Comparison of ENCODE assay signal across 15 cellular contexts in the genomic region with DNA sequence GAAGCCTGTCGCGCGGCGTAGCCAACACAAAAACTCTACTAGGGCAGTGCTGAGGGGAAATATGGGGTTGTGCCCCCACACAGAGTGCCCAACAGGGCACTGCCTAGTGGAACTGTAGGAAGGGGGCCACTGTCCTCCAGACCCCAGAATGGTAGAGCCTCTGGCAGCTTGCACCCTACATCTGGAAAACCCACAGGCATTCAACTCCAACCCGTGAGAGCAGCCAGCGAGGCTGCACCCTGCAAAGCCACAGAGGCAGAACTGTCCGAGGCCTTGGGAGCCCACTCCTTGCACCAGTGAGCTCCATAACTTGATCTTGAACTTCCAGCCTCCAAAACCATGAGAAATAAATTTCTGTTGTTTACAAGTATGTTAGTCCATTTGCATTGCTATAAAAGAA. TPM values are rescaled to one million over a fixed set of nuclear protein-coding genes. Genes with fewer than 3 reads are reported as not detected.
A peak's percentile ranks its signal among the peaks of the same experiment; 100 is the strongest.
DNase-seq lines count a peak whose midpoint lies in the region; ATAC-seq and TF ChIP-seq lines count a peak whose summit lies in the region.
"Had no signal": no experiment of that assay in that cellular context is flagged by ENCODE, and none has a peak within 500 bp of the region (broad histone marks: within the 10 kb centered on the region; RNA-seq: fewer than 3 reads in every experiment).

No MANE protein-coding gene starts in this region.

- no peaks in the 10 kb centered on the region for H3K9me3 Mint-ChIP-seq in activated naive CD4-positive, alpha-beta T cell treated with anti-CD3 and anti-CD28 coated beads, Interleukin-2, amount 10 ng/mL, durations not matched to agents 7 days and 5 days
- H3K9me3 Mint-ChIP-seq in activated T-helper 17 cell treated with anti-CD3 and anti-CD28 coated beads, Interleukin-2, amount 50 U/mL, for 72 hours, result no peaks in the 10 kb centered on the region
- H3K9me3 Mint-ChIP-seq: brain, WTC11 had no signal

- H3K9me3 ChIP-seq in vagina (no peaks in the 10 kb centered on the region), HAP-1 (no peaks in the 10 kb centered on the region)
- H3K9me3 ChIP-seq: testis had no signal

- intact Hi-C loops in vagina (cut with DNase I), result no loop called here

- H3K36me3 ChIP-seq in vagina, result no peaks in the 10 kb centered on the region
- no peaks in the 10 kb centered on the region for H3K36me3 ChIP-seq in HAP-1 (replicated peaks)

- TF ChIP-seq CTCF in foreskin keratinocyte (conservative IDR thresholded peaks at IDR 0.05) (no peak), vagina (IDR thresholded peaks at IDR 0.05) (no peak)

- CTCF ChIA-PET in activated naive CD4-positive, alpha-beta T cell treated with anti-CD3 and anti-CD28 coated beads, Interleukin-2, amount 10 ng/mL, durations not matched to agents 7 days and 5 days (lab: Charles Lee), result interaction anchor here (0.8 to 1.5 kb wide), 3 partner anchors 28 to 108 kb away, joined by 3 to 4 read pairs (median 3); a partner anchor contains a TSS

- no peaks in the 10 kb centered on the region for H3K27me3 Mint-ChIP-seq in activated naive CD4-positive, alpha-beta T cell treated with anti-CD3 and anti-CD28 coated beads, Interleukin-2, amount 10 ng/mL, durations not matched to agents 7 days and 5 days
- no peaks in the 10 kb centered on the region for H3K27me3 Mint-ChIP-seq in activated T-helper 17 cell treated with anti-CD3 and anti-CD28 coated beads, Interleukin-2, amount 50 U/mL, for 72 hours
- H3K27me3 Mint-ChIP-seq: brain had no signal

- in situ Hi-C loops in HAP-1 (cut with MboI; ENCODE audit: low sequenced_read_pairs), result no loop called here

- peaks cover 58% of the 10 kb centered on the region for H3K4me1 Mint-ChIP-seq in activated naive CD4-positive, alpha-beta T cell treated with anti-CD3 and anti-CD28 coated beads, Interleukin-2, amount 10 ng/mL, durations not matched to agents 7 days and 5 days
- peaks cover 44% of the 10 kb centered on the region for H3K4me1 Mint-ChIP-seq in activated T-helper 17 cell treated with anti-CD3 and anti-CD28 coated beads, Interleukin-2, amount 50 U/mL, for 72 hours

- H3K36me3 Mint-ChIP-seq in activated naive CD4-positive, alpha-beta T cell treated with anti-CD3 and anti-CD28 coated beads, Interleukin-2, amount 10 ng/mL, durations not matched to agents 7 days and 5 days, result peaks cover 13% of the 10 kb centered on the region
- peaks cover 14% of the 10 kb centered on the region for H3K36me3 Mint-ChIP-seq in activated T-helper 17 cell treated with anti-CD3 and anti-CD28 coated beads, Interleukin-2, amount 50 U/mL, for 72 hours (ENCODE audit: low read depth)
- H3K36me3 Mint-ChIP-seq: brain had no signal

- H3K4me3 ChIP-seq in vagina (no peak overlapping the region), HAP-1 (no peak overlapping the region)
- H3K4me3 ChIP-seq: testis had no signal

- H3K4me3 Mint-ChIP-seq in activated naive CD4-positive, alpha-beta T cell treated with anti-CD3 and anti-CD28 coated beads, Interleukin-2, amount 10 ng/mL, durations not matched to agents 7 days and 5 days, result peak overlapping the region; percentile 72
- peak overlapping the region; percentile 89 for H3K4me3 Mint-ChIP-seq in activated T-helper 17 cell treated with anti-CD3 and anti-CD28 coated beads, Interleukin-2, amount 50 U/mL, for 72 hours
- H3K4me3 Mint-ChIP-seq: brain, WTC11 had no signal

- ATAC-seq in activated T-helper 17 cell treated with anti-CD3 and anti-CD28 coated beads, Interleukin-2, amount 50 U/mL, for 72 hours (replicated peaks), result no peak
- ATAC-seq in foreskin keratinocyte, result no peak
- ATAC-seq in HG03095 (IDR thresholded peaks at IDR 0.05; ENCODE audit: unreplicated experiment), result no peak
- ATAC-seq: WTC11 had no signal

- H3K27ac Mint-ChIP-seq in activated naive CD4-positive, alpha-beta T cell treated with anti-CD3 and anti-CD28 coated beads, Interleukin-2, amount 10 ng/mL, durations not matched to agents 7 days and 5 days, result peak overlapping the region; percentile 99
- H3K27ac Mint-ChIP-seq in activated T-helper 17 cell treated with anti-CD3 and anti-CD28 coated beads, Interleukin-2, amount 50 U/mL, for 72 hours, result peak overlapping the region; percentile 97
- H3K27ac Mint-ChIP-seq: WTC11 had no signal

- H3K27me3 ChIP-seq in foreskin keratinocyte (no peaks in the 10 kb centered on the region), vagina (no peaks in the 10 kb centered on the region), HAP-1 (ENCODE audit: low read depth) (no peaks in the 10 kb centered on the region)
- H3K27me3 ChIP-seq: testis had no signal

- H3K4me1 ChIP-seq in foreskin keratinocyte (peaks cover 40% of the 10 kb centered on the region), vagina (peaks cover 58% of the 10 kb centered on the region), HAP-1 (no peaks in the 10 kb centered on the region)

- DNase-seq in activated naive CD4-positive, alpha-beta T cell treated with anti-CD3 and anti-CD28 coated beads, Interleukin-2, amount 10 ng/mL, durations not matched to agents 7 days and 5 days, result no peak
- DNase-seq in activated naive CD4-positive, alpha-beta T cell treated with anti-CD3 and anti-CD28 coated beads, Interleukin-2, amount 50 U/mL, for 16 hours, result no peak
- no peak for DNase-seq in foreskin keratinocyte
- no peak for DNase-seq in vagina (ENCODE audit: extremely low spot score in 2 of 2)
- no peak for DNase-seq in RPMI8226
- DNase-seq in HAP-1 (ENCODE audit: low spot score in 2 of 2), result no peak
- DNase-seq: Calu3; effector CD8-positive, alpha-beta T cell; NCI-H187 treated with DMSO at 0.1 percent for 48 hours; NCI-H510A; testis had no signal

- TF ChIP-seq POLR2A in vagina (IDR thresholded peaks at IDR 0.05), result no peak

- H3K27ac ChIP-seq in foreskin keratinocyte (peak overlapping the region; percentile 99), vagina (peak overlapping the region; percentile 17)
- H3K27ac ChIP-seq: testis had no signal

RNA-seq across cellular contexts. Expression of a gene that starts 27.7 kb away (rescaled TPM):
- total RNA-seq in activated T-helper 17 cell treated with anti-CD3 and anti-CD28 coated beads, Interleukin-2, amount 50 U/mL, for 72 hours, result 10 to 100 TPM in 1 of 2 donors, 1 to 10 TPM in 1; 8.0 to 11.8 TPM
- total RNA-seq in foreskin keratinocyte (21.5 and 25.1 TPM in 2 replicates), vagina (76.9 TPM)
- polyA plus RNA-seq in foreskin keratinocyte, result 11.0 and 14.4 TPM in 2 replicates
